In genomic region chr6:94260755-94261154, GRCh38 we compare ENCODE assay signal across 7 cellular contexts.
"Had no signal": no experiment of that assay in that cellular context is flagged by ENCODE, and none has a peak within 500 bp of the region (broad histone marks: within the 10 kb centered on the region; RNA-seq: fewer than 3 reads in every experiment).

No MANE protein-coding gene starts in this region.

- DNase-seq: H9, HCEC 1CT had no signal

- H3K4me3 ChIP-seq: GM23338 had no signal

- H3K27ac ChIP-seq: HL-60 had no signal

- FAIRE-seq: H1, H54, HepG2 had no signal

- ATAC-seq: GM23338, HepG2 had no signal
